ENCODE assay signal across 8 cellular contexts in the genomic region with DNA sequence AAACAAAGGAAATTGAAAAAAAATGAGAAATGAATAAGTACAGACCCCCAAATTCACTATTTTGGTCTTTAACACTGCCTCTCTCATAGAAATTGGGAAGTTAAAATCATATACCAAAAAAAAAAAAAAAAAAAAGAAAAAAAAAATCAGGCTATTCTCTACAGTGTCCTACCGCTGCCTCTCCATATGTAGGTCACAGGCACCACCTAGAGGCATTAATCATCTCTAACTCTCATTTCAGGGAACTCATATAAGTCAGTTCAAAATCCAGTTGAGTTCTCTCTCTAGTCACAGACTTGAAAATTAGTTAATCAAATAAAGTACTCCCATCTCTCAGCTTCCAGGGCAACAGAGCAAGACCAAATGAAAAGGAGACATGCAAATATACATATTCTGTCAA.
DNase-seq lines count a peak whose midpoint lies in the region; ATAC-seq and TF ChIP-seq lines count a peak whose summit lies in the region.

No MANE protein-coding gene starts in this region.

- ATAC-seq in HG02623 (IDR thresholded peaks at IDR 0.05; ENCODE audit: unreplicated experiment): peak; percentile 82
- no peak for ATAC-seq in GM19023 (IDR thresholded peaks at IDR 0.05; ENCODE audit: unreplicated experiment)

- no peaks in the 10 kb centered on the region for H3K79me2 ChIP-seq in OCI-LY1 (ENCODE audit: insufficient read depth, low read length)

- H3K27ac ChIP-seq in OCI-LY1 (ENCODE audit: low read depth, low read length, poor library complexity, severe bottlenecking): no peak overlapping the region

- no peaks in the 10 kb centered on the region for H3F3A ChIP-seq in OCI-LY1 (ENCODE audit: insufficient read depth, low read length)

- no peak overlapping the region for H3K4me3 ChIP-seq in OCI-LY1 (ENCODE audit: low read depth, low read length, poor library complexity, severe bottlenecking)

- H3K9me2 ChIP-seq in OCI-LY1 (ENCODE audit: low read depth, low read length): no peaks in the 10 kb centered on the region

- H3K9ac ChIP-seq in OCI-LY1 (ENCODE audit: low read length): no peak overlapping the region

- H3K4me1 ChIP-seq in OCI-LY1 (ENCODE audit: insufficient read depth, low read length, severe bottlenecking): no peaks in the 10 kb centered on the region

- H4K20me1 ChIP-seq in OCI-LY1 (ENCODE audit: insufficient read depth, low read length): no peaks in the 10 kb centered on the region

- TF ChIP-seq CTCF in OCI-LY1 (IDR thresholded peaks at IDR 0.05; ENCODE audit: low read length): peak; percentile 40; the same call in 1 of the 2 replicates

- H3K27me3 ChIP-seq in OCI-LY1 (ENCODE audit: insufficient read depth, low read length): no peaks in the 10 kb centered on the region

- no peak overlapping the region for H3K4me2 ChIP-seq in OCI-LY1 (ENCODE audit: low read length)

- no peak overlapping the region for H2AFZ ChIP-seq in OCI-LY1 (ENCODE audit: low read length)

- peak; percentile 26 for DNase-seq in NCI-H748 (lab: John Stamatoyannopoulos, UW; ENCODE audit: unreplicated experiment)
- DNase-seq in NCI-H748 treated with DMSO at 0.1 percent for 48 hours (lab: John Stamatoyannopoulos, UW): no peak
- DNase-seq in fibroblast of gingiva (ENCODE audit: low read depth): peak; percentile 49
- no peak for DNase-seq in activated CD8-positive, alpha-beta memory T cell treated with anti-CD3 and anti-CD28 coated beads, Interleukin-2, amount 50 U/mL, for 48 hours
- no peak for DNase-seq in NCI-H2107 treated with DMSO at 0.1 percent for 48 hours (lab: John Stamatoyannopoulos, UW; ENCODE audit: unreplicated experiment)

- H3K36me3 ChIP-seq in OCI-LY1 (ENCODE audit: insufficient read depth, low read length): no peaks in the 10 kb centered on the region

- H3K9me3 ChIP-seq in OCI-LY1 (ENCODE audit: low read length): no peaks in the 10 kb centered on the region

Comparison
In these comparisons a context has a peak if more than half of its experiments do, and no peak if none do; other contexts are left out.
1. DNase-seq: peak in NCI-H748 (single experiment) and fibroblast of gingiva (single experiment); none in NCI-H748 treated with DMSO at 0.1 percent for 48 hours (single experiment), activated CD8-positive, alpha-beta memory T cell treated with anti-CD3 and anti-CD28 coated beads, Interleukin-2, amount 50 U/mL, for 48 hours (single experiment) and NCI-H2107 treated with DMSO at 0.1 percent for 48 hours (single experiment).